25 cellular contexts compared by ENCODE assay signal in genomic region chr1:199353906-199354305, GRCh38.
"Had no signal": no experiment of that assay in that cellular context is flagged by ENCODE, and none has a peak within 500 bp of the region (broad histone marks: within the 10 kb centered on the region; RNA-seq: fewer than 3 reads in every experiment).

No MANE protein-coding gene starts in this region.

- H3K4me1 Mint-ChIP-seq: activated B cell treated with CpG ODN at 0.5 μM for 24 hours; activated CD4-positive, alpha-beta T cell treated with anti-CD3 and anti-CD28 coated beads for 36 hours; activated naive CD4-positive, alpha-beta T cell treated with anti-CD3 and anti-CD28 coated beads, Interleukin-2, amount 10 ng/mL, durations not matched to agents 7 days and 5 days; activated T-helper 17 cell treated with anti-CD3 and anti-CD28 coated beads, Interleukin-2, amount 50 U/mL, for 72 hours; endodermal cell; naive B cell; stimulated activated naive B cell treated with anti-CD40 and anti-IgM and Interleukin-4, amounts not matched to agents 10 μg/mL and 1 μg/mL and 100 μg/mL, for 72 hours; T-helper 17 cell had no signal

- FAIRE-seq: bronchial epithelial cell had no signal

- H3K4me3 Mint-ChIP-seq: activated B cell treated with CpG ODN at 0.5 μM for 24 hours; activated CD4-positive, alpha-beta T cell treated with anti-CD3 and anti-CD28 coated beads for 36 hours; activated naive CD4-positive, alpha-beta T cell treated with anti-CD3 and anti-CD28 coated beads, Interleukin-2, amount 10 ng/mL, durations not matched to agents 7 days and 5 days; activated T-cell treated with anti-CD3 and anti-CD28 coated beads, Interleukin-2, amount 50 U/mL, for 24 hours; activated T-helper 17 cell treated with anti-CD3 and anti-CD28 coated beads, Interleukin-2, amount 50 U/mL, for 72 hours; endodermal cell; naive B cell; stimulated activated naive B cell treated with anti-CD40 and anti-IgM and Interleukin-4, amounts not matched to agents 10 μg/mL and 1 μg/mL and 100 μg/mL, for 72 hours; T-helper 17 cell had no signal

- H3K27ac Mint-ChIP-seq: activated B cell treated with CpG ODN at 0.5 μM for 24 hours; activated CD4-positive, alpha-beta T cell treated with anti-CD3 and anti-CD28 coated beads for 36 hours; activated naive CD4-positive, alpha-beta T cell treated with anti-CD3 and anti-CD28 coated beads, Interleukin-2, amount 10 ng/mL, durations not matched to agents 7 days and 5 days; activated T-cell treated with anti-CD3 and anti-CD28 coated beads, Interleukin-2, amount 50 U/mL, for 24 hours; activated T-helper 17 cell treated with anti-CD3 and anti-CD28 coated beads, Interleukin-2, amount 50 U/mL, for 72 hours; stimulated activated naive B cell treated with anti-CD40 and anti-IgM and Interleukin-4, amounts not matched to agents 10 μg/mL and 1 μg/mL and 100 μg/mL, for 72 hours; T-helper 17 cell had no signal

- DNase-seq: activated B cell treated with CpG ODN at 0.5 μM for 24 hours; activated CD4-positive, alpha-beta T cell treated with anti-CD3 and anti-CD28 coated beads for 36 hours; activated CD4-positive, alpha-beta T cell treated with anti-CD3 and anti-CD28 coated beads, Interleukin-2, amount 50 U/mL, for 4 hours; activated CD8-positive, alpha-beta memory T cell treated with anti-CD3 and anti-CD28 coated beads for 24 hours; activated CD8-positive, alpha-beta memory T cell treated with anti-CD3 and anti-CD28 coated beads, Interleukin-2, amount 50 U/mL, for 4 hours; activated naive CD4-positive, alpha-beta T cell treated with anti-CD3 and anti-CD28 coated beads, Interleukin-2, amount 10 ng/mL, durations not matched to agents 7 days and 5 days; activated T-cell treated with anti-CD3 and anti-CD28 coated beads, Interleukin-2, amount 50 U/mL, for 24 hours; endodermal cell; heart left ventricle; lower lobe of right lung; mesendoderm; naive B cell; nucleus accumbens; posterior cingulate gyrus; sigmoid colon; stimulated activated CD4-positive, alpha-beta T cell treated with anti-CD3 and anti-CD28 coated beads, Interleukin-2, amount 100 ng/mL, for 48 hours; stimulated activated CD8-positive, alpha-beta memory T cell treated with anti-CD3 and anti-CD28 coated beads, Interleukin-4, amount 100 ng/mL, for 48 hours; stimulated activated naive B cell treated with anti-CD40 and anti-IgM and Interleukin-4, amounts not matched to agents 10 μg/mL and 1 μg/mL and 100 μg/mL, for 72 hours; SW 1271; T-helper 17 cell; upper lobe of left lung had no signal

- H3K36me3 Mint-ChIP-seq: activated naive CD4-positive, alpha-beta T cell treated with anti-CD3 and anti-CD28 coated beads, Interleukin-2, amount 10 ng/mL, durations not matched to agents 7 days and 5 days had no signal

- H3K27me3 Mint-ChIP-seq: activated B cell treated with CpG ODN at 0.5 μM for 24 hours; activated naive CD4-positive, alpha-beta T cell treated with anti-CD3 and anti-CD28 coated beads, Interleukin-2, amount 10 ng/mL, durations not matched to agents 7 days and 5 days; naive B cell; stimulated activated naive B cell treated with anti-CD40 and anti-IgM and Interleukin-4, amounts not matched to agents 10 μg/mL and 1 μg/mL and 100 μg/mL, for 72 hours; T-helper 17 cell had no signal

- H3K4me3 ChIP-seq: coronary artery, heart left ventricle, lower lobe of right lung, sigmoid colon, SK-N-MC, upper lobe of left lung had no signal
